7 cellular contexts compared by ENCODE assay signal in the genomic region with DNA sequence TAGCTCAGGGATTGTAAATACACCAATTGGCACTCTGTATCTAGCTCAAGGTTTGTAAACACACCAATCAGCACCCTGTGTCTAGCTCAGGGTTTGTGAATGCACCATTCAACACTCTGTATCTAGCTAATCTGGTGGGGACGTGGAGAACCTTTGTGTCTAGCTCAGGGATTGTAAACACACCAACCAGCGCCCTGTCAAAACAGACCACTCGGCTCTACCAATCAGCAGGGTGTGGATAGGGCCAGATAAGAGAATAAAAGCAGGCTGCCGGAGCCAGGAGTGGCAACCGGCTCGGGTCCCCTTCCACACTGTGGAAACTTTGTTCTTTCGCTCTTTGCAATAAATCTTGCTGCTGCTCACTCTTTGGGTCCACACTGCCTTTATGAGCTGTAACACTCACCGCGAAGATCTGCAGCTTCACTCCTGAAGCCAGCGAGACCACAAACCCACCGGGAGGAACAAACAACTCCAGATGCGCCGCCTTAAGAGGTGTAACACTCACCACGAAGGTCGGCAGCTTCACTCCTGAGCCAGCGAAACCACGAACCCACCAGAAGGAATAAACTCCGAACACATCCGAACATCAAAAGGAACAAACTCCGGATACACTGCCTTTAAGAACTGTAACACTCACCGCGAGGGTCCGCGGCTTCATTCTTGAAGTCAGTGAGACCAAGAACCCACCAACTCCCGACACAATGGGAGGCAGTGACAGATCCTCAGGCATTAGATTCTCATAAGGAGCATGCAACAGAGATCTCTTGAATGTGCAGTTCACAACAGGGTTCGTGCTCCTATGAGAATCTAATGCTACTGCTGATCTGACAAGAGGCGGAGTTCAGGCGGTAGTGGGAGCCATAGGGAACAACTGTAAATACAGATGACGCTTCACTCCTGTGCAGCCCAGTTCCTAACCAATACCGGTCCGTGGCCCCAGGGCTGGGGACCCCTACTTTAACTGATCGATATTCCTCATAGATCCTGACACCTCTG.
DNase-seq lines count a peak whose midpoint lies in the region; ATAC-seq and TF ChIP-seq lines count a peak whose summit lies in the region.
"Not testable (repeated sequence)": the region's sequence is repeated elsewhere in the genome, so short reads cannot be mapped to it uniquely, and the experiment has no call there.

No MANE protein-coding gene starts in this region.

- ATAC-seq in DND-41 (ENCODE audit: insufficient read depth, low read depth) = peak; percentile 95
- not testable (repeated sequence) for ATAC-seq in activated CD8-positive, alpha-beta T cell treated with anti-CD3 and anti-CD28 coated beads for 36 hours; central memory CD8-positive, alpha-beta T cell (replicated peaks; ENCODE audit: extremely low read depth, poor library complexity, severe bottlenecking); naive thymus-derived CD4-positive, alpha-beta T cell

- H3K9me3 ChIP-seq in DND-41 (ENCODE audit: insufficient read depth, low read length, severe bottlenecking); KOPT-K1 (ENCODE audit: insufficient read depth, low read length, poor library complexity, severe bottlenecking); naive thymus-derived CD4-positive, alpha-beta T cell (ENCODE audit: control insufficient read depth in 2 of 3, low read length in 3 of 3): not testable (repeated sequence)

- H3K4me2 ChIP-seq in DND-41 (ENCODE audit: insufficient read depth, low read length) = peak overlapping the region; percentile 62

- H3K9me3 Mint-ChIP-seq in T-helper 1 cell treated with Interleukin-12 subunit alpha and Interleukin-12 subunit beta and Interleukin-4 antibody, amounts not matched to agents 30 μg/mL and 1 μg/mL, for 36 hours; activated CD8-positive, alpha-beta T cell treated with anti-CD3 and anti-CD28 coated beads for 36 hours; activated naive CD4-positive, alpha-beta T cell treated with anti-CD3 and anti-CD28 coated beads for 36 hours; central memory CD8-positive, alpha-beta T cell; naive thymus-derived CD4-positive, alpha-beta T cell: not testable (repeated sequence)

- peaks cover 24% of the 10 kb centered on the region for H3K4me1 ChIP-seq in DND-41 (ENCODE audit: insufficient read depth, low read length)
- not testable (repeated sequence) for H3K4me1 ChIP-seq in naive thymus-derived CD4-positive, alpha-beta T cell (ENCODE audit: control insufficient read depth in 2 of 2, insufficient read depth in 2 of 2, low read length in 2 of 2)

- intact Hi-C loops in activated CD8-positive, alpha-beta T cell treated with anti-CD3 and anti-CD28 coated beads for 36 hours (cut with micrococcal nuclease); activated naive CD4-positive, alpha-beta T cell treated with anti-CD3 and anti-CD28 coated beads for 36 hours (cut with micrococcal nuclease); naive thymus-derived CD4-positive, alpha-beta T cell (cut with micrococcal nuclease): not testable (repeated sequence)

- H3K4me3 Mint-ChIP-seq in T-helper 1 cell treated with Interleukin-12 subunit alpha and Interleukin-12 subunit beta and Interleukin-4 antibody, amounts not matched to agents 30 μg/mL and 1 μg/mL, for 36 hours = peak overlapping the region; percentile 80
- peak overlapping the region; percentile 62 for H3K4me3 Mint-ChIP-seq in activated CD8-positive, alpha-beta T cell treated with anti-CD3 and anti-CD28 coated beads for 36 hours
- H3K4me3 Mint-ChIP-seq in activated naive CD4-positive, alpha-beta T cell treated with anti-CD3 and anti-CD28 coated beads for 36 hours = peak overlapping the region; percentile 60
- H3K4me3 Mint-ChIP-seq in central memory CD8-positive, alpha-beta T cell = peak overlapping the region; percentile 38
- peak overlapping the region; percentile 70 to 89 (median 82) for H3K4me3 Mint-ChIP-seq in naive thymus-derived CD4-positive, alpha-beta T cell

- H3K79me2 ChIP-seq in DND-41 (ENCODE audit: insufficient read depth, low read length) = not testable (repeated sequence)

- not testable (repeated sequence) for H3K4me1 Mint-ChIP-seq in T-helper 1 cell treated with Interleukin-12 subunit alpha and Interleukin-12 subunit beta and Interleukin-4 antibody, amounts not matched to agents 30 μg/mL and 1 μg/mL, for 36 hours (ENCODE audit: low read depth); activated CD8-positive, alpha-beta T cell treated with anti-CD3 and anti-CD28 coated beads for 36 hours (ENCODE audit: low read depth); activated naive CD4-positive, alpha-beta T cell treated with anti-CD3 and anti-CD28 coated beads for 36 hours (ENCODE audit: low read depth); central memory CD8-positive, alpha-beta T cell; naive thymus-derived CD4-positive, alpha-beta T cell

- H3K27ac ChIP-seq in DND-41 (ENCODE audit: low read length) (peak overlapping the region; percentile 56), KOPT-K1 (ENCODE audit: low read depth, low read length, poor library complexity, severe bottlenecking) (peak overlapping the region; percentile 40)
- not testable (repeated sequence) for H3K27ac ChIP-seq in naive thymus-derived CD4-positive, alpha-beta T cell (ENCODE audit: low read depth, low read length)

- peaks cover 14% of the 10 kb centered on the region for H3K27me3 Mint-ChIP-seq in T-helper 1 cell treated with Interleukin-12 subunit alpha and Interleukin-12 subunit beta and Interleukin-4 antibody, amounts not matched to agents 30 μg/mL and 1 μg/mL, for 36 hours (ENCODE audit: low read depth)
- peaks cover 17% of the 10 kb centered on the region for H3K27me3 Mint-ChIP-seq in activated CD8-positive, alpha-beta T cell treated with anti-CD3 and anti-CD28 coated beads for 36 hours
- H3K27me3 Mint-ChIP-seq in activated naive CD4-positive, alpha-beta T cell treated with anti-CD3 and anti-CD28 coated beads for 36 hours (ENCODE audit: low read depth) = peaks cover 15% of the 10 kb centered on the region
- H3K27me3 Mint-ChIP-seq in central memory CD8-positive, alpha-beta T cell = peaks cover 35% of the 10 kb centered on the region
- H3K27me3 Mint-ChIP-seq in naive thymus-derived CD4-positive, alpha-beta T cell = peaks cover 12 to 37% (median 28%) of the 10 kb centered on the region in 5 donors

- H3K36me3 ChIP-seq in DND-41 (ENCODE audit: insufficient read depth, low read length); KOPT-K1 (ENCODE audit: insufficient read depth, low read length); naive thymus-derived CD4-positive, alpha-beta T cell (ENCODE audit: control insufficient read depth in 2 of 3, insufficient read depth in 3 of 3, low read length in 3 of 3): not testable (repeated sequence)

- not testable (repeated sequence) for H3K36me3 Mint-ChIP-seq in T-helper 1 cell treated with Interleukin-12 subunit alpha and Interleukin-12 subunit beta and Interleukin-4 antibody, amounts not matched to agents 30 μg/mL and 1 μg/mL, for 36 hours (ENCODE audit: low read depth); activated CD8-positive, alpha-beta T cell treated with anti-CD3 and anti-CD28 coated beads for 36 hours (ENCODE audit: low read depth); activated naive CD4-positive, alpha-beta T cell treated with anti-CD3 and anti-CD28 coated beads for 36 hours (ENCODE audit: low read depth); central memory CD8-positive, alpha-beta T cell (ENCODE audit: insufficient read depth); naive thymus-derived CD4-positive, alpha-beta T cell

- CTCF ChIA-PET in activated CD8-positive, alpha-beta T cell treated with anti-CD3 and anti-CD28 coated beads for 36 hours (lab: Charles Lee); activated naive CD4-positive, alpha-beta T cell treated with anti-CD3 and anti-CD28 coated beads for 36 hours (lab: Charles Lee); naive thymus-derived CD4-positive, alpha-beta T cell (lab: Charles Lee): not testable (repeated sequence)

- peak overlapping the region in 1 of 2 experiments; percentile 50; a peak in 2 of 4 replicates for H3K4me3 ChIP-seq in DND-41 (ENCODE audit: low read depth in 1 of 2, low read length in 2 of 2)
- not testable (repeated sequence) for H3K4me3 ChIP-seq in naive thymus-derived CD4-positive, alpha-beta T cell (ENCODE audit: low read length)

- not testable (repeated sequence) for TF ChIP-seq CTCF in DND-41 (IDR thresholded peaks at IDR 0.05; ENCODE audit: borderline replicate concordance, extremely low read depth, low read length, poor library complexity, severe bottlenecking); activated CD8-positive, alpha-beta T cell treated with anti-CD3 and anti-CD28 coated beads for 36 hours (IDR thresholded peaks at IDR 0.05)

- H2AFZ ChIP-seq in DND-41 (ENCODE audit: low read depth, low read length) = peak overlapping the region; percentile 52

- not testable (repeated sequence) for H3K27me3 ChIP-seq in DND-41 (ENCODE audit: insufficient read depth, low read length, poor library complexity); naive thymus-derived CD4-positive, alpha-beta T cell (ENCODE audit: control insufficient read depth in 2 of 2, insufficient read depth in 2 of 2, low read length in 2 of 2)

- not testable (repeated sequence) for H4K20me1 ChIP-seq in DND-41 (ENCODE audit: insufficient read depth, low read length)

- not testable (repeated sequence) for H3K27ac Mint-ChIP-seq in T-helper 1 cell treated with Interleukin-12 subunit alpha and Interleukin-12 subunit beta and Interleukin-4 antibody, amounts not matched to agents 30 μg/mL and 1 μg/mL, for 36 hours; activated CD8-positive, alpha-beta T cell treated with anti-CD3 and anti-CD28 coated beads for 36 hours; activated naive CD4-positive, alpha-beta T cell treated with anti-CD3 and anti-CD28 coated beads for 36 hours; central memory CD8-positive, alpha-beta T cell (ENCODE audit: low read depth)
- H3K27ac Mint-ChIP-seq in naive thymus-derived CD4-positive, alpha-beta T cell = peak overlapping the region in 3 of 9 donors; percentile 49 to 80 (median 60)

- H3K9ac ChIP-seq in DND-41 (ENCODE audit: low read depth, low read length) = not testable (repeated sequence)

- DNase-seq in DND-41 = peak; percentile 88
- DNase-seq in activated CD8-positive, alpha-beta T cell treated with anti-CD3 and anti-CD28 coated beads for 36 hours = peak; percentile 4
- not testable (repeated sequence) for DNase-seq in activated naive CD4-positive, alpha-beta T cell treated with anti-CD3 and anti-CD28 coated beads for 36 hours; central memory CD8-positive, alpha-beta T cell (ENCODE audit: low spot score in 2 of 2)
- DNase-seq in naive thymus-derived CD4-positive, alpha-beta T cell = peak in 2 of 9 donors; percentile 3 to 12

- POLR2A ChIA-PET in activated CD8-positive, alpha-beta T cell treated with anti-CD3 and anti-CD28 coated beads for 36 hours (lab: Charles Lee); naive thymus-derived CD4-positive, alpha-beta T cell (lab: Charles Lee): not testable (repeated sequence)
